Comparison of ENCODE assay signal across 9 cellular contexts in genomic region chr20:15611579-15611978, GRCh38.
"Had no signal": no experiment of that assay in that cellular context is flagged by ENCODE, and none has a peak within 500 bp of the region (broad histone marks: within the 10 kb centered on the region; RNA-seq: fewer than 3 reads in every experiment).

No MANE protein-coding gene starts in this region.

- H3K4me1 ChIP-seq: HAP-1 had no signal

- DNase-seq: GM23248, GOT3, H7, HFFc6 had no signal

- H2AFZ ChIP-seq: GM23248 had no signal

- H3K9ac ChIP-seq: GM23248 had no signal

- H3K9me3 ChIP-seq: HAP-1 had no signal

- ATAC-seq: HCT116, HepG2 had no signal

- H3K36me3 ChIP-seq: HAP-1 had no signal

- H3K36me3 Mint-ChIP-seq: IgD-negative memory B cell had no signal

- H3K9me3 Mint-ChIP-seq: HFFc6, IgD-negative memory B cell had no signal

- H3K4me1 Mint-ChIP-seq: IgD-negative memory B cell had no signal

- H3K27ac ChIP-seq: GM23248, HL-60 had no signal

- H3K4me3 ChIP-seq: GM23248, HAP-1 had no signal

- H3K27ac Mint-ChIP-seq: HFFc6, IgD-negative memory B cell had no signal

- H3K4me3 Mint-ChIP-seq: HFFc6, IgD-negative memory B cell had no signal
